In genomic region chr6:15090145-15090579, GRCh38 we compare ENCODE assay signal across 1 cellular context.
TF ChIP-seq lines count a peak whose summit lies in the region.

No MANE protein-coding gene starts in this region.

TF ChIP-seq in K562, 482 proteins besides CTCF, POLR2A, EP300 and RAD21 (continued from another document and continues in another):
- TF ChIP-seq, protein P1, sequence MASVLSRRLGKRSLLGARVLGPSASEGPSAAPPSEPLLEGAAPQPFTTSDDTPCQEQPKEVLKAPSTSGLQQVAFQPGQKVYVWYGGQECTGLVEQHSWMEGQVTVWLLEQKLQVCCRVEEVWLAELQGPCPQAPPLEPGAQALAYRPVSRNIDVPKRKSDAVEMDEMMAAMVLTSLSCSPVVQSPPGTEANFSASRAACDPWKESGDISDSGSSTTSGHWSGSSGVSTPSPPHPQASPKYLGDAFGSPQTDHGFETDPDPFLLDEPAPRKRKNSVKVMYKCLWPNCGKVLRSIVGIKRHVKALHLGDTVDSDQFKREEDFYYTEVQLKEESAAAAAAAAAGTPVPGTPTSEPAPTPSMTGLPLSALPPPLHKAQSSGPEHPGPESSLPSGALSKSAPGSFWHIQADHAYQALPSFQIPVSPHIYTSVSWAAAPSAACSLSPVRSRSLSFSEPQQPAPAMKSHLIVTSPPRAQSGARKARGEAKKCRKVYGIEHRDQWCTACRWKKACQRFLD (CRISPR knock-in tag; IDR thresholded peaks at IDR 0.05) = peak; percentile 60; the same call in 1 of the 2 replicates
- TF ChIP-seq KLF10 (CRISPR knock-in tag; IDR thresholded peaks at IDR 0.05) (no peak), STAG1 (CRISPR knock-in tag; IDR thresholded peaks at IDR 0.05; ENCODE audit: borderline replicate concordance) (no peak), TAF7 (tag; IDR thresholded peaks at IDR 0.05) (peak; percentile 26; the same call in 1 of the 2 replicates), NFXL1 (CRISPR knock-in tag; IDR thresholded peaks at IDR 0.05) (no peak), ZNF740 (CRISPR knock-in tag; IDR thresholded peaks at IDR 0.05) (no peak), ZNF740 (tag; IDR thresholded peaks at IDR 0.05) (no peak), ZNF586 (CRISPR knock-in tag; conservative IDR thresholded peaks at IDR 0.05) (no peak), HES1 (IDR thresholded peaks at IDR 0.05; ENCODE audit: low read depth) (no peak), POU5F1 (IDR thresholded peaks at IDR 0.05; ENCODE audit: borderline replicate concordance, low read depth, low read length, partially characterized antibody) (no peak), SPI1 (IDR thresholded peaks at IDR 0.05; ENCODE audit: borderline replicate concordance, low read depth, low read length) (no peak), RCOR1 (IDR thresholded peaks at IDR 0.05; ENCODE audit: borderline replicate concordance in 1 of 2, low read depth in 2 of 2, low read length in 2 of 2) (peak in 1 of 2 experiments; percentile 58; a peak in 2 of 4 replicates), NRF1 (conservative IDR thresholded peaks at IDR 0.05 in 1 of 2, IDR thresholded peaks at IDR 0.05 in 1 of 2) (peak; percentile 14 to 27; a peak in 1 of 4 replicates), RNF2 (IDR thresholded peaks at IDR 0.05) (no peak; the same call in 1 of the 2 replicates), ZNF507 (tag; conservative IDR thresholded peaks at IDR 0.05) (no peak), ATF6 (CRISPR knock-in tag; IDR thresholded peaks at IDR 0.05) (no peak), CEBPB (tag; IDR thresholded peaks at IDR 0.05) (peak; percentile 4; the same call in 1 of the 2 replicates), ZNF23 (CRISPR knock-in tag; IDR thresholded peaks at IDR 0.05) (no peak), CXXC5 (CRISPR knock-in tag; IDR thresholded peaks at IDR 0.05) (no peak), TEAD2 (tag; IDR thresholded peaks at IDR 0.05) (0 out of 2 replicates have a peak, but pooled peaks have one; percentile 7), CHCHD3 (CRISPR knock-in tag; IDR thresholded peaks at IDR 0.05) (no peak), RBM14 (IDR thresholded peaks at IDR 0.05; ENCODE audit: borderline replicate concordance, insufficient read depth, low read depth, low read length) (no peak), ZNF589 (CRISPR knock-in tag; IDR thresholded peaks at IDR 0.05; ENCODE audit: low read depth) (no peak), PHTF2 (CRISPR knock-in tag; IDR thresholded peaks at IDR 0.05) (no peak), ZSCAN29 (IDR thresholded peaks at IDR 0.05) (no peak), MEF2D (tag; conservative IDR thresholded peaks at IDR 0.05; ENCODE audit: low read depth) (no peak; the same call in 1 of the 2 replicates), PCBP2 (IDR thresholded peaks at IDR 0.05; ENCODE audit: low read depth, low read length, poor library complexity, severe bottlenecking) (no peak), ZHX1 (conservative IDR thresholded peaks at IDR 0.05; ENCODE audit: low read length) (no peak), JUN (IDR thresholded peaks at IDR 0.05; ENCODE audit: borderline replicate concordance, low read depth, low read length) (peak; percentile 15; the same call in 1 of the 2 replicates), JUN (CRISPR knock-in tag; IDR thresholded peaks at IDR 0.05; ENCODE audit: borderline replicate concordance) (no peak), YBX1 (IDR thresholded peaks at IDR 0.05) (no peak), ZKSCAN1 (IDR thresholded peaks at IDR 0.05; ENCODE audit: low read depth, low read length) (no peak), ZC3H11A (IDR thresholded peaks at IDR 0.05; ENCODE audit: low read depth, low read length) (no peak), DMBX1 (CRISPR knock-in tag; IDR thresholded peaks at IDR 0.05; ENCODE audit: borderline replicate concordance) (no peak), NEUROD1 (IDR thresholded peaks at IDR 0.05; ENCODE audit: borderline replicate concordance, low read depth, low read length, partially characterized antibody) (no peak)
- TF ChIP-seq, protein P2, sequence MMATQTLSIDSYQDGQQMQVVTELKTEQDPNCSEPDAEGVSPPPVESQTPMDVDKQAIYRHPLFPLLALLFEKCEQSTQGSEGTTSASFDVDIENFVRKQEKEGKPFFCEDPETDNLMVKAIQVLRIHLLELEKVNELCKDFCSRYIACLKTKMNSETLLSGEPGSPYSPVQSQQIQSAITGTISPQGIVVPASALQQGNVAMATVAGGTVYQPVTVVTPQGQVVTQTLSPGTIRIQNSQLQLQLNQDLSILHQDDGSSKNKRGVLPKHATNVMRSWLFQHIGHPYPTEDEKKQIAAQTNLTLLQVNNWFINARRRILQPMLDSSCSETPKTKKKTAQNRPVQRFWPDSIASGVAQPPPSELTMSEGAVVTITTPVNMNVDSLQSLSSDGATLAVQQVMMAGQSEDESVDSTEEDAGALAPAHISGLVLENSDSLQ (IDR thresholded peaks at IDR 0.05) = peak; percentile 71
- TF ChIP-seq, protein P3, sequence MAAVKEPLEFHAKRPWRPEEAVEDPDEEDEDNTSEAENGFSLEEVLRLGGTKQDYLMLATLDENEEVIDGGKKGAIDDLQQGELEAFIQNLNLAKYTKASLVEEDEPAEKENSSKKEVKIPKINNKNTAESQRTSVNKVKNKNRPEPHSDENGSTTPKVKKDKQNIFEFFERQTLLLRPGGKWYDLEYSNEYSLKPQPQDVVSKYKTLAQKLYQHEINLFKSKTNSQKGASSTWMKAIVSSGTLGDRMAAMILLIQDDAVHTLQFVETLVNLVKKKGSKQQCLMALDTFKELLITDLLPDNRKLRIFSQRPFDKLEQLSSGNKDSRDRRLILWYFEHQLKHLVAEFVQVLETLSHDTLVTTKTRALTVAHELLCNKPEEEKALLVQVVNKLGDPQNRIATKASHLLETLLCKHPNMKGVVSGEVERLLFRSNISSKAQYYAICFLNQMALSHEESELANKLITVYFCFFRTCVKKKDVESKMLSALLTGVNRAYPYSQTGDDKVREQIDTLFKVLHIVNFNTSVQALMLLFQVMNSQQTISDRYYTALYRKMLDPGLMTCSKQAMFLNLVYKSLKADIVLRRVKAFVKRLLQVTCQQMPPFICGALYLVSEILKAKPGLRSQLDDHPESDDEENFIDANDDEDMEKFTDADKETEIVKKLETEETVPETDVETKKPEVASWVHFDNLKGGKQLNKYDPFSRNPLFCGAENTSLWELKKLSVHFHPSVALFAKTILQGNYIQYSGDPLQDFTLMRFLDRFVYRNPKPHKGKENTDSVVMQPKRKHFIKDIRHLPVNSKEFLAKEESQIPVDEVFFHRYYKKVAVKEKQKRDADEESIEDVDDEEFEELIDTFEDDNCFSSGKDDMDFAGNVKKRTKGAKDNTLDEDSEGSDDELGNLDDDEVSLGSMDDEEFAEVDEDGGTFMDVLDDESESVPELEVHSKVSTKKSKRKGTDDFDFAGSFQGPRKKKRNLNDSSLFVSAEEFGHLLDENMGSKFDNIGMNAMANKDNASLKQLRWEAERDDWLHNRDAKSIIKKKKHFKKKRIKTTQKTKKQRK (IDR thresholded peaks at IDR 0.05; ENCODE audit: borderline replicate concordance, low read depth, low read length) = no peak
- TF ChIP-seq, protein P4, sequence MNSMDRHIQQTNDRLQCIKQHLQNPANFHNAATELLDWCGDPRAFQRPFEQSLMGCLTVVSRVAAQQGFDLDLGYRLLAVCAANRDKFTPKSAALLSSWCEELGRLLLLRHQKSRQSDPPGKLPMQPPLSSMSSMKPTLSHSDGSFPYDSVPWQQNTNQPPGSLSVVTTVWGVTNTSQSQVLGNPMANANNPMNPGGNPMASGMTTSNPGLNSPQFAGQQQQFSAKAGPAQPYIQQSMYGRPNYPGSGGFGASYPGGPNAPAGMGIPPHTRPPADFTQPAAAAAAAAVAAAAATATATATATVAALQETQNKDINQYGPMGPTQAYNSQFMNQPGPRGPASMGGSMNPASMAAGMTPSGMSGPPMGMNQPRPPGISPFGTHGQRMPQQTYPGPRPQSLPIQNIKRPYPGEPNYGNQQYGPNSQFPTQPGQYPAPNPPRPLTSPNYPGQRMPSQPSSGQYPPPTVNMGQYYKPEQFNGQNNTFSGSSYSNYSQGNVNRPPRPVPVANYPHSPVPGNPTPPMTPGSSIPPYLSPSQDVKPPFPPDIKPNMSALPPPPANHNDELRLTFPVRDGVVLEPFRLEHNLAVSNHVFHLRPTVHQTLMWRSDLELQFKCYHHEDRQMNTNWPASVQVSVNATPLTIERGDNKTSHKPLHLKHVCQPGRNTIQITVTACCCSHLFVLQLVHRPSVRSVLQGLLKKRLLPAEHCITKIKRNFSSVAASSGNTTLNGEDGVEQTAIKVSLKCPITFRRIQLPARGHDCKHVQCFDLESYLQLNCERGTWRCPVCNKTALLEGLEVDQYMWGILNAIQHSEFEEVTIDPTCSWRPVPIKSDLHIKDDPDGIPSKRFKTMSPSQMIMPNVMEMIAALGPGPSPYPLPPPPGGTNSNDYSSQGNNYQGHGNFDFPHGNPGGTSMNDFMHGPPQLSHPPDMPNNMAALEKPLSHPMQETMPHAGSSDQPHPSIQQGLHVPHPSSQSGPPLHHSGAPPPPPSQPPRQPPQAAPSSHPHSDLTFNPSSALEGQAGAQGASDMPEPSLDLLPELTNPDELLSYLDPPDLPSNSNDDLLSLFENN (IDR thresholded peaks at IDR 0.05; ENCODE audit: low read depth in 2 of 2, low read length in 2 of 2) = peak in 1 of 2 experiments; percentile 33; a peak in 1 of 4 replicates
- TF ChIP-seq, protein P5, sequence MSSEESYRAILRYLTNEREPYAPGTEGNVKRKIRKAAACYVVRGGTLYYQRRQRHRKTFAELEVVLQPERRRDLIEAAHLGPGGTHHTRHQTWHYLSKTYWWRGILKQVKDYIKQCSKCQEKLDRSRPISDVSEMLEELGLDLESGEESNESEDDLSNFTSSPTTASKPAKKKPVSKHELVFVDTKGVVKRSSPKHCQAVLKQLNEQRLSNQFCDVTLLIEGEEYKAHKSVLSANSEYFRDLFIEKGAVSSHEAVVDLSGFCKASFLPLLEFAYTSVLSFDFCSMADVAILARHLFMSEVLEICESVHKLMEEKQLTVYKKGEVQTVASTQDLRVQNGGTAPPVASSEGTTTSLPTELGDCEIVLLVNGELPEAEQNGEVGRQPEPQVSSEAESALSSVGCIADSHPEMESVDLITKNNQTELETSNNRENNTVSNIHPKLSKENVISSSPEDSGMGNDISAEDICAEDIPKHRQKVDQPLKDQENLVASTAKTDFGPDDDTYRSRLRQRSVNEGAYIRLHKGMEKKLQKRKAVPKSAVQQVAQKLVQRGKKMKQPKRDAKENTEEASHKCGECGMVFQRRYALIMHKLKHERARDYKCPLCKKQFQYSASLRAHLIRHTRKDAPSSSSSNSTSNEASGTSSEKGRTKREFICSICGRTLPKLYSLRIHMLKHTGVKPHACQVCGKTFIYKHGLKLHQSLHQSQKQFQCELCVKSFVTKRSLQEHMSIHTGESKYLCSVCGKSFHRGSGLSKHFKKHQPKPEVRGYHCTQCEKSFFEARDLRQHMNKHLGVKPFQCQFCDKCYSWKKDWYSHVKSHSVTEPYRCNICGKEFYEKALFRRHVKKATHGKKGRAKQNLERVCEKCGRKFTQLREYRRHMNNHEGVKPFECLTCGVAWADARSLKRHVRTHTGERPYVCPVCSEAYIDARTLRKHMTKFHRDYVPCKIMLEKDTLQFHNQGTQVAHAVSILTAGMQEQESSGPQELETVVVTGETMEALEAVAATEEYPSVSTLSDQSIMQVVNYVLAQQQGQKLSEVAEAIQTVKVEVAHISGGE (CRISPR knock-in tag; IDR thresholded peaks at IDR 0.05) = peak in 1 of 3 experiments; percentile 73; a peak in 2 of 6 replicates
- TF ChIP-seq, protein P6, sequence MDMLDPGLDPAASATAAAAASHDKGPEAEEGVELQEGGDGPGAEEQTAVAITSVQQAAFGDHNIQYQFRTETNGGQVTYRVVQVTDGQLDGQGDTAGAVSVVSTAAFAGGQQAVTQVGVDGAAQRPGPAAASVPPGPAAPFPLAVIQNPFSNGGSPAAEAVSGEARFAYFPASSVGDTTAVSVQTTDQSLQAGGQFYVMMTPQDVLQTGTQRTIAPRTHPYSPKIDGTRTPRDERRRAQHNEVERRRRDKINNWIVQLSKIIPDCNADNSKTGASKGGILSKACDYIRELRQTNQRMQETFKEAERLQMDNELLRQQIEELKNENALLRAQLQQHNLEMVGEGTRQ (CRISPR knock-in tag; IDR thresholded peaks at IDR 0.05) = no peak
